In genomic region chr17:45060824-45061605, GRCh38 we compare ENCODE assay signal across 8 cellular contexts. TPM values are rescaled to one million over a fixed set of nuclear protein-coding genes. Genes with fewer than 3 reads are reported as not detected.
DNase-seq lines count a peak whose midpoint lies in the region; ATAC-seq, FAIRE-seq and TF ChIP-seq lines count a peak whose summit lies in the region.

TSS of gene NMT1 (plus strand) at chr17:45061317. CDS start at chr17:45061330, 13 bp downstream.

- ATAC-seq in GM18499 (IDR thresholded peaks at IDR 0.05; ENCODE audit: insufficient read depth, unreplicated experiment) (peak; percentile 79), HG02943 (IDR thresholded peaks at IDR 0.05; ENCODE audit: low read depth, unreplicated experiment) (peak; percentile 90), psoas muscle (peak; percentile 94 to 97 (median 96))

- no peak for FAIRE-seq in urothelium cell line (lab: Jason Lieb, UNC)

- H3K27ac ChIP-seq in right atrium auricular region (peak within 1 kb of the TSS; percentile 92 to 94), psoas muscle (peak within 1 kb of the TSS; percentile 88)

- H3K36me3 ChIP-seq in right atrium auricular region (no peaks in the 10 kb centered on the region), psoas muscle (ENCODE audit: insufficient read depth in 1 of 2, low read depth in 1 of 2) (peaks cover 0 to 8% of the 10 kb centered on the region in 2 donors)

- DNase-seq in NCI-H187 treated with DMSO at 0.1 percent for 48 hours (lab: John Stamatoyannopoulos, UW) (peak; percentile 99), anterior cingulate cortex (lab: John Stamatoyannopoulos, UW) (peak; percentile 85 to 100 (median 98)), right atrium auricular region (ENCODE audit: low spot score) (peak; percentile 100), psoas muscle (peak; percentile 98 to 99), urothelium cell line (ENCODE audit: low spot score) (peak; percentile 97)

- intact Hi-C loops in T-helper 2 cell treated with Interferon-gamma antibody and Interleukin-4, amounts not matched to agents 100 ng/mL and 5 ng/mL, for 36 hours (cut with micrococcal nuclease), result loop anchor here (1.0 to 5.0 kb wide), 7 partner anchors 9 to 284 kb away; partner anchors contain the start of genes HEXIM1, HEXIM2, KIF18B and MAP3K14
- intact Hi-C loops in psoas muscle (cut with DNase I), result loop anchor here in 1 of 2 donors (5.0 kb wide), 1 partner anchor 36 kb away; no protein-coding TSS in a partner anchor

- 0 to 1% (median 1%) methylated on average over 48 to 49 of the region's 49 CpGs for WGBS in psoas muscle, 3 donors

- H3K9me3 ChIP-seq in right atrium auricular region (no peaks in the 10 kb centered on the region), psoas muscle (no peaks in the 10 kb centered on the region)

- H3K4me1 ChIP-seq in right atrium auricular region, result peaks cover 0 to 49% of the 10 kb centered on the region in 2 donors
- H3K4me1 ChIP-seq in psoas muscle, result peaks cover 53% of the 10 kb centered on the region

- H3K27me3 ChIP-seq in right atrium auricular region, result no peaks in the 10 kb centered on the region
- H3K27me3 ChIP-seq in psoas muscle (ENCODE audit: insufficient read depth in 3 of 3, low read length in 2 of 3), result no peaks in the 10 kb centered on the region

- TF ChIP-seq CTCF in right atrium auricular region (IDR thresholded peaks at IDR 0.05) (no peak), psoas muscle (IDR thresholded peaks at IDR 0.05) (no peak)

- peak within 1 kb of the TSS; percentile 77 to 84 for H3K4me3 ChIP-seq in right atrium auricular region
- peak within 1 kb of the TSS; percentile 84 for H3K4me3 ChIP-seq in psoas muscle

RNA-seq across cellular contexts. Expression of gene NMT1, which starts in this region (rescaled TPM):
- 122 and 125 TPM in 2 replicates for total RNA-seq in T-helper 2 cell treated with Interferon-gamma antibody and Interleukin-4, amounts not matched to agents 100 ng/mL and 5 ng/mL, for 36 hours
- total RNA-seq in right atrium auricular region (10 to 100 TPM; 44.6 to 52.7 TPM), psoas muscle (100 to 1,000 TPM in 2 of 4 donors, 10 to 100 TPM in 2; 73.3 to 164 (median 93.1) TPM)
- polyA plus RNA-seq in psoas muscle, result 10 to 100 TPM; 58.0 to 79.7 (median 68.3) TPM

Comparison
In these comparisons a context has a peak if more than half of its experiments do, and no peak if none do; other contexts are left out.
1. Peak in every context shown above with its lines: DNase-seq, ATAC-seq, H3K4me3 ChIP-seq and H3K27ac ChIP-seq.